10 cellular contexts compared by ENCODE assay signal in genomic region chr1:208159542-208160258, GRCh38.
DNase-seq lines count a peak whose midpoint lies in the region; ATAC-seq and TF ChIP-seq lines count a peak whose summit lies in the region.
"Had no signal": no experiment of that assay in that cellular context is flagged by ENCODE, and none has a peak within 500 bp of the region (broad histone marks: within the 10 kb centered on the region; RNA-seq: fewer than 3 reads in every experiment).

No MANE protein-coding gene starts in this region.

- H3K4me1 ChIP-seq in thymus (ENCODE audit: control insufficient read depth, insufficient read depth, low read length): peaks cover 2% of the 10 kb centered on the region

- no peaks in the 10 kb centered on the region for H3K9me3 Mint-ChIP-seq in HFFc6
- H3K9me3 Mint-ChIP-seq: stimulated activated naive CD8-positive, alpha-beta T cell treated with anti-CD3 and anti-CD28 coated beads, Interleukin-15, amount 100 ng/mL, for 72 hours had no signal

- H3K27me3 Mint-ChIP-seq in HFFc6 (ENCODE audit: insufficient read depth): no peaks in the 10 kb centered on the region; the same call in none of the 2 replicates

- DNase-seq in HFFc6: peak; percentile 83
- peak; percentile 81 for DNase-seq in astrocyte of the spinal cord (ENCODE audit: low read depth, low spot score)
- DNase-seq in kidney epithelial cell (ENCODE audit: low read depth): peak; percentile 25
- DNase-seq in stimulated activated CD4-positive, alpha-beta T cell treated with anti-CD3 and anti-CD28 coated beads, Interleukin-1b, Interleukin-23, amount 100 ng/mL, for 48 hours: no peak
- no peak for DNase-seq in pons (ENCODE audit: low spot score)
- DNase-seq: activated T-cell treated with anti-CD3 and anti-CD28 coated beads, Interleukin-2, amount 50 U/mL, for 48 hours; stimulated activated naive CD8-positive, alpha-beta T cell treated with anti-CD3 and anti-CD28 coated beads, Interleukin-15, amount 100 ng/mL, for 72 hours had no signal

- H3K27ac Mint-ChIP-seq in HFFc6: peak overlapping the region; percentile 72
- H3K27ac Mint-ChIP-seq: stimulated activated naive CD8-positive, alpha-beta T cell treated with anti-CD3 and anti-CD28 coated beads, Interleukin-15, amount 100 ng/mL, for 72 hours had no signal

- H3K9me3 ChIP-seq in thymus (ENCODE audit: control insufficient read depth): no peaks in the 10 kb centered on the region

- TF ChIP-seq CTCF in HFFc6 (IDR thresholded peaks at IDR 0.05) (no peak), astrocyte of the spinal cord (IDR thresholded peaks at IDR 0.05; ENCODE audit: low read depth, low read length) (no peak), kidney epithelial cell (IDR thresholded peaks at IDR 0.05; ENCODE audit: insufficient read depth, low read length, poor library complexity, severe bottlenecking) (no peak)

- no peaks in the 10 kb centered on the region for H3K36me3 Mint-ChIP-seq in HFFc6 (ENCODE audit: low read depth)

- 96% methylated on average over 11 of the region's 11 CpGs for WGBS in thymus

- in situ Hi-C loops in astrocyte of the spinal cord (cut with HindIII; ENCODE audit: low sequenced_read_pairs): no loop called here

- H3K27ac ChIP-seq in thymus (ENCODE audit: low read depth): peak overlapping the region; percentile 60

- H3K36me3 ChIP-seq in kidney epithelial cell (ENCODE audit: control insufficient read depth, insufficient read depth, low read length) (no peaks in the 10 kb centered on the region), thymus (ENCODE audit: control insufficient read depth, insufficient read depth) (no peaks in the 10 kb centered on the region)

- peaks cover 55% of the 10 kb centered on the region for H3K4me1 Mint-ChIP-seq in HFFc6 (ENCODE audit: low read depth)
- H3K4me1 Mint-ChIP-seq: stimulated activated naive CD8-positive, alpha-beta T cell treated with anti-CD3 and anti-CD28 coated beads, Interleukin-15, amount 100 ng/mL, for 72 hours had no signal

- H3K4me3 ChIP-seq in astrocyte of the spinal cord (ENCODE audit: low read depth, low read length): no peak overlapping the region
- no peak overlapping the region for H3K4me3 ChIP-seq in kidney epithelial cell (ENCODE audit: low read depth, low read length)
- H3K4me3 ChIP-seq in thymus (ENCODE audit: low read length): no peak overlapping the region

- no peak for ATAC-seq in HG03095 (IDR thresholded peaks at IDR 0.05; ENCODE audit: unreplicated experiment)
- ATAC-seq in HG03097 (IDR thresholded peaks at IDR 0.05; ENCODE audit: low FRiP score, unreplicated experiment): no peak
- ATAC-seq: stimulated activated naive CD8-positive, alpha-beta T cell treated with anti-CD3 and anti-CD28 coated beads, Interleukin-15, amount 100 ng/mL, for 72 hours had no signal

- H3K27me3 ChIP-seq in kidney epithelial cell (ENCODE audit: control insufficient read depth, insufficient read depth, low read length) (no peaks in the 10 kb centered on the region), thymus (ENCODE audit: control insufficient read depth, insufficient read depth) (no peaks in the 10 kb centered on the region)

- peak overlapping the region; percentile 20; the same call in 1 of the 2 replicates for H3K4me3 Mint-ChIP-seq in HFFc6
- H3K4me3 Mint-ChIP-seq: stimulated activated naive CD8-positive, alpha-beta T cell treated with anti-CD3 and anti-CD28 coated beads, Interleukin-15, amount 100 ng/mL, for 72 hours had no signal

Comparison
In these comparisons a context has a peak if more than half of its experiments do, and no peak if none do; other contexts are left out.
1. DNase-seq: peak in HFFc6 (single experiment), astrocyte of the spinal cord (single experiment) and kidney epithelial cell (single experiment); none in stimulated activated CD4-positive, alpha-beta T cell treated with anti-CD3 and anti-CD28 coated beads, Interleukin-1b, Interleukin-23, amount 100 ng/mL, for 48 hours (single experiment) and pons (single experiment).